In the genomic region with DNA sequence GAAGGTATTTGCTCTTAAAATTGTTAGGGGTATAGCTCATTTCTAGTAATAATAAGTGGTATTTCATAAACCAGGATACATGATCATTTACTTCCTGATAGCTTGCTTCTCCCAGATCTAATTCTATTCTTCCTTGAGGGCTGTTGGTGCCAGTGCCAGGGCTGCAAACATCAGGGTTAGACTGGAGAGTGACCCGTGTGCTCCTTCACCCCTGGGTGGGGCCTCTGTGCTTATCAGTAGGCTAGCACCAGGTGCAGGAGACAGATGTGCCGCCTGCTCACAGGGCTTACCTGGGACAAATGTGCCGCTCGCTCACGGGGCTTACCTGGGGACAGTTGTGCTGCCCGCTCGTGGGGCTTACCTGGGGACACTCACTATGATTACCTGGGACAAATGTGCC, we compare ENCODE assay signal across 5 cellular contexts.
A peak's percentile ranks its signal among the peaks of the same experiment; 100 is the strongest.
DNase-seq lines count a peak whose midpoint lies in the region; ATAC-seq, FAIRE-seq and TF ChIP-seq lines count a peak whose summit lies in the region.
"Not testable (repeated sequence)": the region's sequence is repeated elsewhere in the genome, so short reads cannot be mapped to it uniquely, and the experiment has no call there.

No MANE protein-coding gene starts in this region.

- not testable (repeated sequence) for H3K4me1 ChIP-seq in left lung; mucosa of descending colon (ENCODE audit: low read depth); stomach; upper lobe of right lung

- not testable (repeated sequence) for TF ChIP-seq POLR2A in stomach (IDR thresholded peaks at IDR 0.05)

- intact Hi-C loops in left lung (cut with DNase I); mucosa of descending colon (cut with DNase I, micrococcal nuclease); stomach (cut with DNase I; ENCODE audit: low total_unique reads); upper lobe of right lung (cut with DNase I): not testable (repeated sequence)

- H3K36me3 ChIP-seq in bronchial epithelial cell (ENCODE audit: control insufficient read depth, insufficient read depth, low read length); left lung; mucosa of descending colon (ENCODE audit: low read depth); stomach; upper lobe of right lung: not testable (repeated sequence)

- WGBS in stomach, 5 donors = 19 to 43% (median 30%) methylated on average over 5 to 7 of the region's 7 CpGs; no CpG with 5 or more reads in 1 of the 5 donors

- DNase-seq in bronchial epithelial cell (ENCODE audit: low read depth); left lung; mucosa of descending colon; upper lobe of right lung: not testable (repeated sequence)
- DNase-seq in stomach = peak; percentile 34

- TF ChIP-seq CTCF in bronchial epithelial cell (IDR thresholded peaks at IDR 0.05; ENCODE audit: insufficient read depth, low read length, severe bottlenecking); left lung (IDR thresholded peaks at IDR 0.05); mucosa of descending colon (IDR thresholded peaks at IDR 0.05); stomach (IDR thresholded peaks at IDR 0.05); upper lobe of right lung (IDR thresholded peaks at IDR 0.05): not testable (repeated sequence)

- TF ChIP-seq EP300 in stomach (IDR thresholded peaks at IDR 0.05) = not testable (repeated sequence)

- H3K9me3 ChIP-seq in left lung, mucosa of descending colon, stomach, upper lobe of right lung: not testable (repeated sequence)

- FAIRE-seq in bronchial epithelial cell (lab: Jason Lieb, UNC) = peak; percentile 43

- H3K27ac ChIP-seq in left lung, stomach, upper lobe of right lung: not testable (repeated sequence)

- H3K4me3 ChIP-seq in bronchial epithelial cell (ENCODE audit: low read depth, low read length); left lung; mucosa of descending colon; stomach; upper lobe of right lung: not testable (repeated sequence)

- H3K27me3 ChIP-seq in bronchial epithelial cell (ENCODE audit: control insufficient read depth, insufficient read depth, low read length); left lung; stomach; upper lobe of right lung: not testable (repeated sequence)

- ATAC-seq in left lung (peak; percentile 87), mucosa of descending colon (peak; percentile 35), upper lobe of right lung (peak; percentile 76)

Comparison
In these comparisons a context has a peak if more than half of its experiments do, and no peak if none do; other contexts are left out.
1. ATAC-seq: peak in every context shown above with its lines; median percentile 87 in left lung; 76 in upper lobe of right lung; 35 in mucosa of descending colon.